In the genomic region with DNA sequence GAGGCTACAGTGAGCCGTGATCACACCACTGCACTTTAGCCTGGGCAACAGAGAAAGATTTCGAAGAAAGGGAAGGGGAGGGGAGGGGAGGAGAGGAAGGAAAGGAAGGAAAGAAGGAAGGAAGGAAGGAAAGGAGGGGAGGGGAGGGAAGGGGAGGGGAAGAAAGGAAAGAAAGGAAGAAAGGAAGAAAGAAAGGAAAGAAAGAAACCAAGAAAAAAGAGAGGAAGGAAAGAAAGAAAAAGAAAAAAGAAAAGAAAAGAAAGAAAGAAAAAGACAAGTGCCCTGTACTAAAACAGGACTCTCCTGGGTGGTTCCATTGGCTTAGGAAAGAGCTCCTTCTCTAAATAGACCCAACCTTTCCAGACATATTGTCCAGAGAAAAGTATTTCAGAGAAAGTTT, we compare ENCODE assay signal across 20 cellular contexts.
"Had no signal": no experiment of that assay in that cellular context is flagged by ENCODE, and none has a peak within 500 bp of the region (broad histone marks: within the 10 kb centered on the region; RNA-seq: fewer than 3 reads in every experiment).

No MANE protein-coding gene starts in this region.

- H3K4me3 ChIP-seq: colonic mucosa, esophagus muscularis mucosa, gastroesophageal sphincter, heart left ventricle, hepatocyte, left lung, lower lobe of right lung, mucosa of descending colon had no signal

- H3K36me3 ChIP-seq: colonic mucosa, esophagus muscularis mucosa, gastroesophageal sphincter, heart left ventricle, left lung, lower lobe of right lung had no signal

- DNase-seq: colonic mucosa; cortex of kidney; effector CD4-positive, alpha-beta T cell; effector memory CD4-positive, alpha-beta T cell; foreskin keratinocyte; heart left ventricle; hypothalamus; left cardiac atrium; left lung; left ventricle myocardium superior; lower lobe of right lung; mesenchymal stem cell; mucosa of descending colon had no signal

- FAIRE-seq: endothelial cell of umbilical vein, frontal cortex, islet of Langerhans, keratinocyte had no signal

- H3K9me3 ChIP-seq: colonic mucosa, esophagus muscularis mucosa, gastroesophageal sphincter, heart left ventricle, left lung, lower lobe of right lung, mucosa of descending colon had no signal

- ATAC-seq: foreskin keratinocyte, gastroesophageal sphincter, heart left ventricle, left cardiac atrium, left lung, left ventricle myocardium superior, lower lobe of right lung, mucosa of descending colon had no signal

- H3K4me2 ChIP-seq: hepatocyte had no signal

- H3K4me1 ChIP-seq: colonic mucosa, heart left ventricle, left lung, lower lobe of right lung had no signal

- H3K79me2 ChIP-seq: hepatocyte had no signal

- H3K27me3 ChIP-seq: colonic mucosa, esophagus muscularis mucosa, gastroesophageal sphincter, hepatocyte, left lung had no signal

- H2AFZ ChIP-seq: hepatocyte had no signal

- H3K27ac ChIP-seq: colonic mucosa, esophagus muscularis mucosa, foreskin keratinocyte, gastroesophageal sphincter, heart left ventricle, hepatocyte, left lung, lower lobe of right lung had no signal
